In genomic region chr1:108053291-108054023, GRCh38 we compare ENCODE assay signal across 15 cellular contexts.
A peak's percentile ranks its signal among the peaks of the same experiment; 100 is the strongest.
DNase-seq lines count a peak whose midpoint lies in the region; ATAC-seq and TF ChIP-seq lines count a peak whose summit lies in the region.
"Had no signal": no experiment of that assay in that cellular context is flagged by ENCODE, and none has a peak within 500 bp of the region (broad histone marks: within the 10 kb centered on the region; RNA-seq: fewer than 3 reads in every experiment).

No MANE protein-coding gene starts in this region.

- H3K9me3 ChIP-seq in heart left ventricle: peaks cover 0 to 5% (median 0%) of the 10 kb centered on the region in 12 donors
- H3K9me3 ChIP-seq in left ventricle myocardium inferior (replicated peaks): no peaks in the 10 kb centered on the region
- no peaks in the 10 kb centered on the region for H3K9me3 ChIP-seq in upper lobe of right lung
- H3K9me3 ChIP-seq: ascending aorta, uterus had no signal

- H3K4me3 ChIP-seq in heart left ventricle (no peak overlapping the region), left ventricle myocardium inferior (no peak overlapping the region), brain microvascular endothelial cell (ENCODE audit: low read depth, low read length) (no peak overlapping the region), upper lobe of right lung (no peak overlapping the region)
- H3K4me3 ChIP-seq: ascending aorta, spleen, uterus had no signal

- in situ Hi-C loops in brain microvascular endothelial cell (cut with HindIII; ENCODE audit: low pct_ligation_motif_present, low sequenced_read_pairs): no loop called here

- peaks cover 0 to 98% (median 20%) of the 10 kb centered on the region in 12 donors for H3K4me1 ChIP-seq in heart left ventricle
- peaks cover 40% of the 10 kb centered on the region for H3K4me1 ChIP-seq in left ventricle myocardium inferior
- peaks cover 38% of the 10 kb centered on the region for H3K4me1 ChIP-seq in upper lobe of right lung
- H3K4me1 ChIP-seq: ascending aorta, uterus had no signal

- DNase-seq in heart left ventricle (peak in 3 of 5 donors; percentile 18 to 37 (median 20)), left ventricle myocardium inferior (no peak), brain microvascular endothelial cell (peak; percentile 67), kidney tubule cell (ENCODE audit: low spot score) (peak; percentile 25), upper lobe of right lung (no peak)
- no peak for DNase-seq in NK-92 treated with Interleukin-12 subunit alpha and Interleukin-12 subunit beta, amount 100 ng/mL, for 24 hours (lab: John Stamatoyannopoulos, UW)
- DNase-seq in stimulated activated CD4-positive, alpha-beta T cell treated with anti-CD3 and anti-CD28 coated beads, Interleukin-2, amount 100 ng/mL, for 24 hours: no peak
- DNase-seq: DMS79, NCI-H1048, NCI-H510A, spleen, uterus, WERI-Rb-1 had no signal

- H3K36me3 ChIP-seq in heart left ventricle: no peaks in the 10 kb centered on the region
- H3K36me3 ChIP-seq in left ventricle myocardium inferior: no peaks in the 10 kb centered on the region
- H3K36me3 ChIP-seq in brain microvascular endothelial cell (replicated peaks): no peaks in the 10 kb centered on the region
- no peaks in the 10 kb centered on the region for H3K36me3 ChIP-seq in upper lobe of right lung
- H3K36me3 ChIP-seq: ascending aorta, spleen, uterus, WERI-Rb-1 had no signal

- peak overlapping the region in 1 of 12 donors; percentile 93 for H3K27ac ChIP-seq in heart left ventricle
- H3K27ac ChIP-seq in left ventricle myocardium inferior (replicated peaks): no peak overlapping the region
- H3K27ac ChIP-seq in brain microvascular endothelial cell: no peak overlapping the region
- H3K27ac ChIP-seq in upper lobe of right lung: no peak overlapping the region
- H3K27ac ChIP-seq: ascending aorta, uterus, WERI-Rb-1 had no signal

- intact Hi-C loops in heart left ventricle (cut with DNase I) (loop anchor here in 2 of 10 donors (10.0 kb wide), 2 partner anchors 61 to 89 kb away; partner anchors contain the start of gene VAV3 (in 1 of the 2)), left ventricle myocardium inferior (cut with micrococcal nuclease) (no loop called here), upper lobe of right lung (cut with DNase I) (no loop called here)

- TF ChIP-seq POLR2A in heart left ventricle (IDR thresholded peaks at IDR 0.05): no peak

- TF ChIP-seq CTCF in heart left ventricle (IDR thresholded peaks at IDR 0.05) (no peak), left ventricle myocardium inferior (IDR thresholded peaks at IDR 0.05; ENCODE audit: borderline replicate concordance) (no peak), brain microvascular endothelial cell (IDR thresholded peaks at IDR 0.05; ENCODE audit: low read depth, low read length, missing control alignments) (no peak), upper lobe of right lung (IDR thresholded peaks at IDR 0.05) (no peak)

- WGBS in heart left ventricle, 4 donors: 49 to 67% (median 53%) methylated on average over 4 of the region's 4 CpGs

- ATAC-seq in heart left ventricle (peak in 3 of 4 donors; percentile 25 to 70 (median 55)), upper lobe of right lung (peak; percentile 55), GM21367 (IDR thresholded peaks at IDR 0.05; ENCODE audit: unreplicated experiment) (no peak)

- H3K27me3 ChIP-seq in heart left ventricle (no peaks in the 10 kb centered on the region), left ventricle myocardium inferior (ENCODE audit: low read depth) (no peaks in the 10 kb centered on the region), brain microvascular endothelial cell (replicated peaks) (no peaks in the 10 kb centered on the region), upper lobe of right lung (no peaks in the 10 kb centered on the region)
- H3K27me3 ChIP-seq: ascending aorta, spleen, uterus had no signal

Comparison
In these comparisons a context has a peak if more than half of its experiments do, and no peak if none do; other contexts are left out.
1. DNase-seq: peak in heart left ventricle (3 of 5), brain microvascular endothelial cell (single experiment) and kidney tubule cell (single experiment); none in left ventricle myocardium inferior (single experiment), upper lobe of right lung (single experiment), NK-92 treated with Interleukin-12 subunit alpha and Interleukin-12 subunit beta, amount 100 ng/mL, for 24 hours (single experiment) and stimulated activated CD4-positive, alpha-beta T cell treated with anti-CD3 and anti-CD28 coated beads, Interleukin-2, amount 100 ng/mL, for 24 hours (0 of 2).